24 cellular contexts compared by ENCODE assay signal in genomic region chr1:53584446-53585102, GRCh38.
A peak's percentile ranks its signal among the peaks of the same experiment; 100 is the strongest.
DNase-seq lines count a peak whose midpoint lies in the region; ATAC-seq, FAIRE-seq and TF ChIP-seq lines count a peak whose summit lies in the region.
"Had no signal": no experiment of that assay in that cellular context is flagged by ENCODE, and none has a peak within 500 bp of the region (broad histone marks: within the 10 kb centered on the region; RNA-seq: fewer than 3 reads in every experiment).

No MANE protein-coding gene starts in this region.

- H3K27me3 Mint-ChIP-seq in stimulated activated naive CD8-positive, alpha-beta T cell treated with anti-CD3 and anti-CD28 coated beads, Interleukin-15, amount 100 ng/mL, for 72 hours: no peaks in the 10 kb centered on the region
- peaks cover 19% of the 10 kb centered on the region for H3K27me3 Mint-ChIP-seq in mesothelial cell of epicardium (ENCODE audit: low read depth)

- H3K27ac ChIP-seq in uterus: no peak overlapping the region
- H3K27ac ChIP-seq in SJCRH30: no peak overlapping the region
- H3K27ac ChIP-seq: cardiac muscle cell, esophagus squamous epithelium, PC-9, right lobe of liver, SJSA1, tibial artery had no signal

- H3K27me3 ChIP-seq in uterus: no peaks in the 10 kb centered on the region
- peaks cover 30% of the 10 kb centered on the region for H3K27me3 ChIP-seq in SJCRH30
- H3K27me3 ChIP-seq: cardiac muscle cell, esophagus squamous epithelium, right lobe of liver, SJSA1 had no signal

- H3K4me3 Mint-ChIP-seq in stimulated activated naive CD8-positive, alpha-beta T cell treated with anti-CD3 and anti-CD28 coated beads, Interleukin-15, amount 100 ng/mL, for 72 hours: no peak overlapping the region
- H3K4me3 Mint-ChIP-seq in mesothelial cell of epicardium: no peak overlapping the region
- H3K4me3 Mint-ChIP-seq: stimulated activated naive B cell treated with anti-CD40 and anti-IgM and Interleukin-4, amounts not matched to agents 10 μg/mL and 1 μg/mL and 100 μg/mL, for 72 hours had no signal

- peak overlapping the region; percentile 16 to 54 for H3K27ac Mint-ChIP-seq in stimulated activated naive CD8-positive, alpha-beta T cell treated with anti-CD3 and anti-CD28 coated beads, Interleukin-15, amount 100 ng/mL, for 72 hours
- H3K27ac Mint-ChIP-seq in mesothelial cell of epicardium: peak overlapping the region; percentile 77
- H3K27ac Mint-ChIP-seq: stimulated activated naive B cell treated with anti-CD40 and anti-IgM and Interleukin-4, amounts not matched to agents 10 μg/mL and 1 μg/mL and 100 μg/mL, for 72 hours had no signal

- FAIRE-seq in HTR-8/SVneo (lab: Jason Lieb, UNC): no peak
- FAIRE-seq: GM18507 had no signal

- no peak for DNase-seq in stimulated activated naive CD8-positive, alpha-beta T cell treated with anti-CD3 and anti-CD28 coated beads, Interleukin-15, amount 100 ng/mL, for 72 hours
- no peak for DNase-seq in stimulated activated naive CD8-positive, alpha-beta T cell treated with anti-CD3 and anti-CD28 coated beads, Interleukin-15, Interleukin-2, amounts not matched to agents 100 U/mL and 50 U/mL, for 24 hours
- peak; percentile 60 for DNase-seq in SK-N-DZ (ENCODE audit: low spot score)
- peak in 1 of 2 experiments; percentile 4 for DNase-seq in mesothelial cell of epicardium (ENCODE audit: low spot score in 2 of 2, unreplicated experiment in 2 of 2)
- peak; percentile 6 to 7 for DNase-seq in uterus
- no peak for DNase-seq in SJCRH30
- no peak for DNase-seq in AML-193 (lab: John Stamatoyannopoulos, UW)
- no peak for DNase-seq in HTR-8/SVneo (ENCODE audit: insufficient read length, low spot score)
- DNase-seq: activated CD4-positive, CD25-positive, alpha-beta regulatory T cell; activated gamma-delta T cell; amygdala; Calu3; esophagus squamous epithelium; KG1; NCI-H1105 treated with DMSO at 0.1 percent for 48 hours; NCI-H774; PC-9; stimulated activated naive B cell treated with anti-CD40 and anti-IgM and Interleukin-4, amounts not matched to agents 10 μg/mL and 1 μg/mL and 100 μg/mL, for 72 hours; T-helper 9 cell had no signal

- H3K9me3 ChIP-seq in uterus: no peaks in the 10 kb centered on the region
- no peaks in the 10 kb centered on the region for H3K9me3 ChIP-seq in SJCRH30 (replicated peaks)
- H3K9me3 ChIP-seq: esophagus squamous epithelium, right lobe of liver, SJSA1, tibial artery had no signal

- H3K9me3 Mint-ChIP-seq in stimulated activated naive CD8-positive, alpha-beta T cell treated with anti-CD3 and anti-CD28 coated beads, Interleukin-15, amount 100 ng/mL, for 72 hours: no peaks in the 10 kb centered on the region
- no peaks in the 10 kb centered on the region for H3K9me3 Mint-ChIP-seq in mesothelial cell of epicardium
- H3K9me3 Mint-ChIP-seq: stimulated activated naive B cell treated with anti-CD40 and anti-IgM and Interleukin-4, amounts not matched to agents 10 μg/mL and 1 μg/mL and 100 μg/mL, for 72 hours had no signal

- peaks cover 14% of the 10 kb centered on the region for H3K4me1 Mint-ChIP-seq in stimulated activated naive CD8-positive, alpha-beta T cell treated with anti-CD3 and anti-CD28 coated beads, Interleukin-15, amount 100 ng/mL, for 72 hours
- H3K4me1 Mint-ChIP-seq in mesothelial cell of epicardium: peaks cover 44% of the 10 kb centered on the region
- H3K4me1 Mint-ChIP-seq: stimulated activated naive B cell treated with anti-CD40 and anti-IgM and Interleukin-4, amounts not matched to agents 10 μg/mL and 1 μg/mL and 100 μg/mL, for 72 hours had no signal

- TF ChIP-seq CTCF in mesothelial cell of epicardium (IDR thresholded peaks at IDR 0.05; ENCODE audit: unreplicated experiment) (no peak), uterus (IDR thresholded peaks at IDR 0.05) (no peak)

- no peak for TF ChIP-seq POLR2A in uterus (IDR thresholded peaks at IDR 0.05)

- intact Hi-C loops in uterus (cut with DNase I; ENCODE audit: low total_unique reads): no loop called here

- no peaks in the 10 kb centered on the region for H3K36me3 Mint-ChIP-seq in mesothelial cell of epicardium
- H3K36me3 Mint-ChIP-seq: stimulated activated naive B cell treated with anti-CD40 and anti-IgM and Interleukin-4, amounts not matched to agents 10 μg/mL and 1 μg/mL and 100 μg/mL, for 72 hours had no signal

- H3K4me3 ChIP-seq in uterus: no peak overlapping the region
- no peak overlapping the region for H3K4me3 ChIP-seq in SJCRH30
- H3K4me3 ChIP-seq: cardiac muscle cell, esophagus squamous epithelium, PC-9, right lobe of liver, SJSA1, tibial artery had no signal

- no peak for ATAC-seq in stimulated activated naive CD8-positive, alpha-beta T cell treated with anti-CD3 and anti-CD28 coated beads, Interleukin-15, amount 100 ng/mL, for 72 hours
- ATAC-seq in stimulated activated naive CD8-positive, alpha-beta T cell treated with anti-CD3 and anti-CD28 coated beads, Interleukin-15, Interleukin-2, amounts not matched to agents 100 U/mL and 50 U/mL, for 24 hours: no peak

- no peaks in the 10 kb centered on the region for H3K36me3 ChIP-seq in uterus
- H3K36me3 ChIP-seq in SJCRH30: no peaks in the 10 kb centered on the region
- H3K36me3 ChIP-seq: cardiac muscle cell, esophagus squamous epithelium, right lobe of liver, SJSA1, tibial artery had no signal

- H3K4me1 ChIP-seq in uterus (no peaks in the 10 kb centered on the region), SJCRH30 (no peaks in the 10 kb centered on the region)
- H3K4me1 ChIP-seq: esophagus squamous epithelium, right lobe of liver, SJSA1, tibial artery had no signal

Comparison
In these comparisons a context has a peak if more than half of its experiments do, and no peak if none do; other contexts are left out.
1. DNase-seq: peak in SK-N-DZ (single experiment) and uterus (2 of 2); none in stimulated activated naive CD8-positive, alpha-beta T cell treated with anti-CD3 and anti-CD28 coated beads, Interleukin-15, amount 100 ng/mL, for 72 hours (0 of 2), stimulated activated naive CD8-positive, alpha-beta T cell treated with anti-CD3 and anti-CD28 coated beads, Interleukin-15, Interleukin-2, amounts not matched to agents 100 U/mL and 50 U/mL, for 24 hours (single experiment), SJCRH30 (0 of 2), AML-193 (0 of 2) and HTR-8/SVneo (single experiment).